In the genomic region with DNA sequence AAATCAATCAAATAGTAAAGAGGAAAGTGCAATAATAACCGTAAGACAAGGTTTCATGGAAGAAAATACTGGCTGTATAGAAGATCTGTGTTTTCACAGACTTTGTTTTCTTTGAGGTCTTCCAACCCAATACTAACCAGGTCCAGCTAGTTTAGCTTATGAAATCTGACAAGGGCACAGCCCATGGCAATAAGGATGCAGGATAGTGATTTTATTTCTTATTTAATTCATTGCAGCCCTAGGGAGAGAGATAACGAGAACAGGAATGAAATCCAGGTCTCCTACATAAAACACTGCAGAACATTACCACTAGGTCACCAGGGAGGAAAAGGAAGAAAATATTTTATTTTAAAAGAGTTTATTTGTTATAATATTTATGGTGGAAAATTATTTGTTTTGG, we compare ENCODE assay signal across 21 cellular contexts.
DNase-seq lines count a peak whose midpoint lies in the region; ATAC-seq, FAIRE-seq and TF ChIP-seq lines count a peak whose summit lies in the region.
"Had no signal": no experiment of that assay in that cellular context is flagged by ENCODE, and none has a peak within 500 bp of the region (broad histone marks: within the 10 kb centered on the region; RNA-seq: fewer than 3 reads in every experiment).

No MANE protein-coding gene starts in this region.

- H3K9me2 ChIP-seq in SK-N-SH: no peaks in the 10 kb centered on the region

- no peaks in the 10 kb centered on the region for H4K20me1 ChIP-seq in SK-N-SH (ENCODE audit: insufficient read depth)
- H4K20me1 ChIP-seq: BLaER1 had no signal

- H3K4me1 Mint-ChIP-seq in type B pancreatic cell (ENCODE audit: unreplicated experiment): no peaks in the 10 kb centered on the region
- H3K4me1 Mint-ChIP-seq in activated CD8-positive, alpha-beta T cell treated with anti-CD3 and anti-CD28 coated beads, Interleukin-2, amount 10 ng/mL, durations not matched to agents 7 days and 5 days (ENCODE audit: low read depth): peaks cover 7% of the 10 kb centered on the region
- H3K4me1 Mint-ChIP-seq in activated T-cell treated with anti-CD3 and anti-CD28 coated beads, Interleukin-2, amount 50 U/mL, for 72 hours (ENCODE audit: low read depth): no peaks in the 10 kb centered on the region
- H3K4me1 Mint-ChIP-seq: GM23338 had no signal

- no peaks in the 10 kb centered on the region for H3F3A ChIP-seq in SK-N-SH (replicated peaks; ENCODE audit: insufficient read depth)

- CTCF ChIA-PET in SK-N-SH (lab: Yijun Ruan, JAX): interaction anchor here (0.9 kb wide), 1 partner anchor 67 kb away, joined by 3 read pairs; no protein-coding TSS in a partner anchor
- CTCF ChIA-PET in activated CD8-positive, alpha-beta T cell treated with anti-CD3 and anti-CD28 coated beads, Interleukin-2, amount 10 ng/mL, durations not matched to agents 7 days and 5 days (lab: Charles Lee): no interaction called here

- H3K36me3 ChIP-seq in SK-N-SH (replicated peaks in 1 of 2; ENCODE audit: control insufficient read depth in 1 of 2, insufficient read depth in 2 of 2, low read length in 1 of 2): no peaks in the 10 kb centered on the region
- H3K36me3 ChIP-seq: BLaER1 had no signal

- H3K4me2 ChIP-seq in SK-N-SH: no peak overlapping the region
- H3K4me2 ChIP-seq: A549, BLaER1, GM23338 had no signal

- peak; percentile 59 for DNase-seq in SK-N-SH
- no peak for DNase-seq in type B pancreatic cell (ENCODE audit: extremely low spot score, unreplicated experiment)
- DNase-seq in activated CD8-positive, alpha-beta T cell treated with anti-CD3 and anti-CD28 coated beads, Interleukin-2, amount 10 ng/mL, durations not matched to agents 7 days and 5 days: no peak
- DNase-seq in activated T-cell treated with anti-CD3 and anti-CD28 coated beads, Interleukin-2, amount 50 U/mL, for 72 hours: no peak
- DNase-seq: 8988T; ACHN; Caco-2; CD4-positive, CD25-positive, alpha-beta regulatory T cell; CD8-positive, alpha-beta T cell; DMS153; DND-41; H9 had no signal

- no peaks in the 10 kb centered on the region for H3K9me3 Mint-ChIP-seq in type B pancreatic cell
- no peaks in the 10 kb centered on the region for H3K9me3 Mint-ChIP-seq in activated CD8-positive, alpha-beta T cell treated with anti-CD3 and anti-CD28 coated beads, Interleukin-2, amount 10 ng/mL, durations not matched to agents 7 days and 5 days (ENCODE audit: insufficient read depth)
- no peaks in the 10 kb centered on the region for H3K9me3 Mint-ChIP-seq in activated T-cell treated with anti-CD3 and anti-CD28 coated beads, Interleukin-2, amount 50 U/mL, for 72 hours
- H3K9me3 Mint-ChIP-seq: GM23338, H9 had no signal

- H3K27me3 ChIP-seq in SK-N-SH (ENCODE audit: insufficient read depth): no peaks in the 10 kb centered on the region
- H3K27me3 ChIP-seq: BLaER1 had no signal

- ATAC-seq in SK-N-SH treated with all-trans-retinoic acid at 6 μM for 48 hours: no peak; the same call in 2 of the 3 replicates
- no peak for ATAC-seq in activated CD8-positive, alpha-beta T cell treated with anti-CD3 and anti-CD28 coated beads, Interleukin-2, amount 10 ng/mL, durations not matched to agents 7 days and 5 days
- no peak for ATAC-seq in activated T-cell treated with anti-CD3 and anti-CD28 coated beads, Interleukin-2, amount 50 U/mL, for 72 hours (replicated peaks in 1 of 2)
- ATAC-seq: A549; CD8-positive, alpha-beta T cell; GM23338; HCT116 had no signal

- TF ChIP-seq RAD21 in SK-N-SH (IDR thresholded peaks at IDR 0.05; ENCODE audit: low read length): no peak; the same call in 1 of the 2 replicates

- no peak overlapping the region for H2AFZ ChIP-seq in SK-N-SH (ENCODE audit: low read depth)
- H2AFZ ChIP-seq: GM23338 had no signal

- no peak overlapping the region for H3K9ac ChIP-seq in SK-N-SH
- H3K9ac ChIP-seq: BLaER1 had no signal

- H3K9me3 ChIP-seq in SK-N-SH: no peaks in the 10 kb centered on the region
- H3K9me3 ChIP-seq: A549, BLaER1, Caco-2 had no signal

- no peaks in the 10 kb centered on the region for H3K27me3 Mint-ChIP-seq in type B pancreatic cell
- H3K27me3 Mint-ChIP-seq in activated CD8-positive, alpha-beta T cell treated with anti-CD3 and anti-CD28 coated beads, Interleukin-2, amount 10 ng/mL, durations not matched to agents 7 days and 5 days (ENCODE audit: low read depth): no peaks in the 10 kb centered on the region
- no peaks in the 10 kb centered on the region for H3K27me3 Mint-ChIP-seq in activated T-cell treated with anti-CD3 and anti-CD28 coated beads, Interleukin-2, amount 50 U/mL, for 72 hours (ENCODE audit: low read depth)
- H3K27me3 Mint-ChIP-seq: CD4-positive, CD25-positive, alpha-beta regulatory T cell had no signal

- no peak overlapping the region for H3K27ac Mint-ChIP-seq in type B pancreatic cell
- H3K27ac Mint-ChIP-seq in activated CD8-positive, alpha-beta T cell treated with anti-CD3 and anti-CD28 coated beads, Interleukin-2, amount 10 ng/mL, durations not matched to agents 7 days and 5 days: no peak overlapping the region
- H3K27ac Mint-ChIP-seq in activated T-cell treated with anti-CD3 and anti-CD28 coated beads, Interleukin-2, amount 50 U/mL, for 72 hours: no peak overlapping the region
- H3K27ac Mint-ChIP-seq: CD4-positive, CD25-positive, alpha-beta regulatory T cell; CD8-positive, alpha-beta T cell; GM23338 had no signal

- H3K79me2 ChIP-seq in SK-N-SH (ENCODE audit: insufficient read depth): no peaks in the 10 kb centered on the region; the same call in 1 of the 2 replicates

- peak overlapping the region in 1 of 2 experiments; percentile 30; a peak in 1 of 4 replicates for H3K27ac ChIP-seq in SK-N-SH (ENCODE audit: low read depth in 2 of 2, low read length in 1 of 2)
- H3K27ac ChIP-seq: A549, BLaER1, C4-2B had no signal

- TF ChIP-seq CTCF in SK-N-SH (IDR thresholded peaks at IDR 0.05) (no peak), type B pancreatic cell (conservative IDR thresholded peaks at IDR 0.05) (peak; percentile 44)

- WGBS in SK-N-SH (ENCODE audit: low lambda C conversion rate): 55% methylated on average over 2 of the region's 2 CpGs

- no peaks in the 10 kb centered on the region; a peak in 1 of 4 replicates for H3K4me1 ChIP-seq in SK-N-SH (ENCODE audit: control insufficient read depth in 1 of 2, insufficient read depth in 2 of 2, low read depth in 1 of 2, low read length in 1 of 2)
- H3K4me1 ChIP-seq: A549, BLaER1, Caco-2 had no signal

- H3K36me3 Mint-ChIP-seq in type B pancreatic cell: peaks cover 7% of the 10 kb centered on the region
- peaks cover 18% of the 10 kb centered on the region for H3K36me3 Mint-ChIP-seq in activated CD8-positive, alpha-beta T cell treated with anti-CD3 and anti-CD28 coated beads, Interleukin-2, amount 10 ng/mL, durations not matched to agents 7 days and 5 days (ENCODE audit: low read depth)
- H3K36me3 Mint-ChIP-seq in activated T-cell treated with anti-CD3 and anti-CD28 coated beads, Interleukin-2, amount 50 U/mL, for 72 hours (ENCODE audit: insufficient read depth in 2 of 2): peaks cover 0 to 1% of the 10 kb centered on the region in 2 donors

- H3K4me3 Mint-ChIP-seq in type B pancreatic cell: no peak overlapping the region
- no peak overlapping the region for H3K4me3 Mint-ChIP-seq in activated CD8-positive, alpha-beta T cell treated with anti-CD3 and anti-CD28 coated beads, Interleukin-2, amount 10 ng/mL, durations not matched to agents 7 days and 5 days
- no peak overlapping the region for H3K4me3 Mint-ChIP-seq in activated T-cell treated with anti-CD3 and anti-CD28 coated beads, Interleukin-2, amount 50 U/mL, for 72 hours
- H3K4me3 Mint-ChIP-seq: CD4-positive, CD25-positive, alpha-beta regulatory T cell; CD8-positive, alpha-beta T cell; GM23338; H9 had no signal

- peak in 1 of 2 experiments; percentile 82; a peak in 2 of 4 replicates for TF ChIP-seq EP300 in SK-N-SH (IDR thresholded peaks at IDR 0.05; ENCODE audit: borderline replicate concordance in 1 of 2, low read depth in 1 of 2, low read length in 1 of 2)

- POLR2A ChIA-PET in SK-N-SH (lab: Yijun Ruan, JAX): no interaction called here
- POLR2A ChIA-PET in activated CD8-positive, alpha-beta T cell treated with anti-CD3 and anti-CD28 coated beads, Interleukin-2, amount 10 ng/mL, durations not matched to agents 7 days and 5 days (lab: Charles Lee): no interaction called here

- no peak overlapping the region for H3K4me3 ChIP-seq in SK-N-SH (ENCODE audit: low read depth in 2 of 2, low read length in 1 of 2)
- H3K4me3 ChIP-seq: A549, BLaER1, GM23338 had no signal

- peak; percentile 26 for FAIRE-seq in endometrium (lab: Jason Lieb, UNC)
- FAIRE-seq: A549, GM12892, GM19239 had no signal

TF ChIP-seq in SK-N-SH, 30 proteins besides CTCF, POLR2A, EP300 and RAD21:
- TF ChIP-seq RCOR1 (IDR thresholded peaks at IDR 0.05; ENCODE audit: low read length) (peak; percentile 73; the same call in 1 of the 2 replicates), CHD2 (IDR thresholded peaks at IDR 0.05; ENCODE audit: low read length, partially characterized antibody) (peak; percentile 30), GATA2 (CRISPR knock-in tag; IDR thresholded peaks at IDR 0.05) (peak; percentile 87), FOXJ3 (CRISPR knock-in tag; IDR thresholded peaks at IDR 0.05) (peak; percentile 71), ELF1 (IDR thresholded peaks at IDR 0.05) (no peak)
TF ChIP-seq in SK-N-SH: peak in this region for 4.

TF ChIP-seq in SK-N-SH treated with all-trans-retinoic acid at 6 μM for 48 hours, 23 proteins besides CTCF, POLR2A, EP300 and RAD21 (continues in another document):
- TF ChIP-seq, protein P1, sequence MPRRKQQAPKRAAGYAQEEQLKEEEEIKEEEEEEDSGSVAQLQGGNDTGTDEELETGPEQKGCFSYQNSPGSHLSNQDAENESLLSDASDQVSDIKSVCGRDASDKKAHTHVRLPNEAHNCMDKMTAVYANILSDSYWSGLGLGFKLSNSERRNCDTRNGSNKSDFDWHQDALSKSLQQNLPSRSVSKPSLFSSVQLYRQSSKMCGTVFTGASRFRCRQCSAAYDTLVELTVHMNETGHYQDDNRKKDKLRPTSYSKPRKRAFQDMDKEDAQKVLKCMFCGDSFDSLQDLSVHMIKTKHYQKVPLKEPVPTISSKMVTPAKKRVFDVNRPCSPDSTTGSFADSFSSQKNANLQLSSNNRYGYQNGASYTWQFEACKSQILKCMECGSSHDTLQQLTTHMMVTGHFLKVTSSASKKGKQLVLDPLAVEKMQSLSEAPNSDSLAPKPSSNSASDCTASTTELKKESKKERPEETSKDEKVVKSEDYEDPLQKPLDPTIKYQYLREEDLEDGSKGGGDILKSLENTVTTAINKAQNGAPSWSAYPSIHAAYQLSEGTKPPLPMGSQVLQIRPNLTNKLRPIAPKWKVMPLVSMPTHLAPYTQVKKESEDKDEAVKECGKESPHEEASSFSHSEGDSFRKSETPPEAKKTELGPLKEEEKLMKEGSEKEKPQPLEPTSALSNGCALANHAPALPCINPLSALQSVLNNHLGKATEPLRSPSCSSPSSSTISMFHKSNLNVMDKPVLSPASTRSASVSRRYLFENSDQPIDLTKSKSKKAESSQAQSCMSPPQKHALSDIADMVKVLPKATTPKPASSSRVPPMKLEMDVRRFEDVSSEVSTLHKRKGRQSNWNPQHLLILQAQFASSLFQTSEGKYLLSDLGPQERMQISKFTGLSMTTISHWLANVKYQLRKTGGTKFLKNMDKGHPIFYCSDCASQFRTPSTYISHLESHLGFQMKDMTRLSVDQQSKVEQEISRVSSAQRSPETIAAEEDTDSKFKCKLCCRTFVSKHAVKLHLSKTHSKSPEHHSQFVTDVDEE (CRISPR knock-in tag; IDR thresholded peaks at IDR 0.05): no peak
